In the genomic region with DNA sequence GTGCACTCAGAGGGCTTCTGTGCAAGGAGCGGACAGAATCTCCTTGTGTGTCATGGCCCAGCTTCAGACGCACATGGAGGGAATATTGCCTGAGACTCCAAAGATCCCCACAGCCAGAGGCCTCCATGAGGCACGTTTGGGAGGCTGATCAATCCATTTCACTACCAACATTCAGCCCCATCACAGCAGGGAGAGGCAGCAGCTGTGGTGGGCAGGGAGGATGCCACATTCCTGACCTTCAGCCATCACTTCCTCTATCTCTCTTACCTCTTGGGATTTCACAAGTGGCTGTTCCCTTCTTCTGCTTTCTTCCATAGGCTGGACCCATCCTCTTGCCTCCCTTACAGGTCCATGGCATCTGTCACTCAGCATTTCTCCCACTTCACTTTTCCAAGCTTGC, we compare ENCODE assay signal across 14 cellular contexts.
DNase-seq lines count a peak whose midpoint lies in the region; ATAC-seq, FAIRE-seq and TF ChIP-seq lines count a peak whose summit lies in the region.
"Had no signal": no experiment of that assay in that cellular context is flagged by ENCODE, and none has a peak within 500 bp of the region (broad histone marks: within the 10 kb centered on the region; RNA-seq: fewer than 3 reads in every experiment).

No MANE protein-coding gene starts in this region.

- H2AK5ac ChIP-seq in IMR-90 (ENCODE audit: low read depth, low read length) (peak overlapping the region; percentile 94), mesenchymal stem cell (ENCODE audit: low read length, severe bottlenecking) (no peak overlapping the region)

- no peak for DNase-seq in A549 (ENCODE audit: low read depth in 1 of 2, low spot score in 1 of 2)
- DNase-seq in IMR-90, result no peak
- no peak for DNase-seq in SJSA1 (ENCODE audit: low read depth in 1 of 2, low spot score in 2 of 2)
- DNase-seq in mesenchymal stem cell, result peak; percentile 14
- DNase-seq in islet precursor cell, result no peak
- DNase-seq in 8988T, result no peak
- DNase-seq: CD4-positive, alpha-beta T cell; H9; NCI-H1694; NCI-H345; Right ventricle myocardium superior had no signal

- no peaks in the 10 kb centered on the region for H4K20me1 ChIP-seq in IMR-90 (ENCODE audit: insufficient read depth, low read length)

- H3K23ac ChIP-seq in IMR-90 (ENCODE audit: low read depth, low read length) (peak overlapping the region; percentile 59; the same call in 1 of the 2 replicates), mesenchymal stem cell (ENCODE audit: low read length in 2 of 2) (no peak overlapping the region)

- H3K4me1 ChIP-seq in A549 (peaks cover 41% of the 10 kb centered on the region), IMR-90 (ENCODE audit: control insufficient read depth, insufficient read depth, low read length) (peaks cover 13% of the 10 kb centered on the region), SJSA1 (replicated peaks) (peaks cover 38% of the 10 kb centered on the region), mesenchymal stem cell (ENCODE audit: control insufficient read depth, insufficient read depth, low read depth, low read length) (peaks cover 5% of the 10 kb centered on the region)

- no peak for TF ChIP-seq POLR2A in A549 (IDR thresholded peaks at IDR 0.05; ENCODE audit: low read length)
- TF ChIP-seq POLR2A in IMR-90 (IDR thresholded peaks at IDR 0.05; ENCODE audit: low read depth, low read length), result no peak

- H3K36me3 ChIP-seq in IMR-90 (ENCODE audit: control insufficient read depth, insufficient read depth, low read length) (no peaks in the 10 kb centered on the region), SJSA1 (no peaks in the 10 kb centered on the region), mesenchymal stem cell (ENCODE audit: control insufficient read depth in 1 of 2, insufficient read depth in 2 of 2, low read depth in 1 of 2, low read length in 2 of 2) (no peaks in the 10 kb centered on the region)

- peaks cover 15% of the 10 kb centered on the region for H3K9me1 ChIP-seq in IMR-90 (ENCODE audit: insufficient read depth, low read length)

- H2BK5ac ChIP-seq in IMR-90 (ENCODE audit: low read depth, low read length, poor library complexity, severe bottlenecking) (no peak overlapping the region), mesenchymal stem cell (ENCODE audit: low read depth, low read length, poor library complexity, severe bottlenecking) (no peak overlapping the region)

- H3K14ac ChIP-seq in IMR-90 (replicated peaks; ENCODE audit: low read depth, low read length), result peak overlapping the region; percentile 26
- no peak overlapping the region for H3K14ac ChIP-seq in mesenchymal stem cell (ENCODE audit: low read length in 2 of 2)

- peak overlapping the region; percentile 64 for H2BK20ac ChIP-seq in IMR-90 (ENCODE audit: low read depth, low read length)

- 76% methylated on average over 3 of the region's 3 CpGs for WGBS in A549 (ENCODE audit: missing lambda C conversion rate)
- WGBS in IMR-90 (ENCODE audit: extremely low coverage in 2 of 2, insufficient read length in 1 of 2), 2 experiments, result no CpG with 5 or more reads among the region's 3 CpGs
- 75% methylated on average over 3 of the region's 3 CpGs for WGBS in mesenchymal stem cell

- H2BK120ac ChIP-seq in IMR-90 (ENCODE audit: low read depth, low read length) (peak overlapping the region; percentile 89), mesenchymal stem cell (ENCODE audit: low read depth, low read length) (peak overlapping the region; percentile 75)

- H3K27ac ChIP-seq in A549 (peak overlapping the region; percentile 44 to 80; a peak in 5 of 6 replicates), IMR-90 (ENCODE audit: insufficient read depth, low read length) (peak overlapping the region; percentile 2), SJSA1 (peak overlapping the region; percentile 81; the same call in 1 of the 2 replicates), mesenchymal stem cell (ENCODE audit: low read length, poor library complexity, severe bottlenecking) (no peak overlapping the region)

- no peak for TF ChIP-seq RAD21 in A549 (conservative IDR thresholded peaks at IDR 0.05 in 1 of 2, IDR thresholded peaks at IDR 0.05 in 1 of 2)
- no peak for TF ChIP-seq RAD21 in IMR-90 (IDR thresholded peaks at IDR 0.05; ENCODE audit: low read length)

- no peak overlapping the region for H2AK9ac ChIP-seq in IMR-90 (replicated peaks; ENCODE audit: low read depth, low read length, poor library complexity)

- TF ChIP-seq EP300 in A549 (IDR thresholded peaks at IDR 0.05), result no peak

- H2AFZ ChIP-seq in IMR-90 (replicated peaks; ENCODE audit: low read length, poor library complexity) (peak overlapping the region; percentile 71), mesenchymal stem cell (ENCODE audit: low read depth, low read length) (peak overlapping the region; percentile 46)

- ATAC-seq in A549 (no peak), IMR-90 (ENCODE audit: low read depth) (no peak), HG02678 (IDR thresholded peaks at IDR 0.05; ENCODE audit: unreplicated experiment) (no peak), GM21367 (IDR thresholded peaks at IDR 0.05; ENCODE audit: unreplicated experiment) (no peak)

- intact Hi-C loops in IMR-90 (cut with micrococcal nuclease), result loop anchor here (10.0 kb wide), 1 partner anchor 1055 kb away; no protein-coding TSS in a partner anchor

- H3K9me3 ChIP-seq in A549 (no peaks in the 10 kb centered on the region), IMR-90 (ENCODE audit: control insufficient read depth, insufficient read depth, low read length) (no peaks in the 10 kb centered on the region), SJSA1 (replicated peaks) (no peaks in the 10 kb centered on the region), mesenchymal stem cell (ENCODE audit: control insufficient read depth, low read length) (no peaks in the 10 kb centered on the region)

- no peaks in the 10 kb centered on the region for H3K27me3 ChIP-seq in IMR-90 (ENCODE audit: control insufficient read depth, insufficient read depth, low read length)
- no peaks in the 10 kb centered on the region for H3K27me3 ChIP-seq in SJSA1 (replicated peaks)
- H3K27me3 ChIP-seq in mesenchymal stem cell (ENCODE audit: control insufficient read depth in 1 of 2, insufficient read depth in 1 of 2, low read length in 2 of 2), result no peaks in the 10 kb centered on the region

- H4K8ac ChIP-seq in IMR-90 (ENCODE audit: low read depth in 2 of 2, low read length in 2 of 2) (peak overlapping the region; percentile 72 to 83), mesenchymal stem cell (ENCODE audit: low read length) (peak overlapping the region; percentile 85)

- peak overlapping the region; percentile 5; the same call in 1 of the 2 replicates for H4K5ac ChIP-seq in IMR-90 (ENCODE audit: low read depth, low read length)

- FAIRE-seq in A549 (lab: Jason Lieb, UNC), result no peak
- FAIRE-seq: D721Med had no signal

- H2BK15ac ChIP-seq in IMR-90 (ENCODE audit: low read depth, low read length) (peak overlapping the region; percentile 91; the same call in 2 of the 3 replicates), mesenchymal stem cell (ENCODE audit: low read depth, poor library complexity, severe bottlenecking) (no peak overlapping the region)

- H3K18ac ChIP-seq in IMR-90 (ENCODE audit: low read depth, low read length) (peak overlapping the region; percentile 70; the same call in 1 of the 2 replicates), mesenchymal stem cell (ENCODE audit: low read depth in 1 of 2, low read length in 2 of 2) (peak overlapping the region; percentile 43 to 75)

- POLR2A ChIA-PET in A549 (lab: Yijun Ruan, JAX), result no interaction called here
- POLR2A ChIA-PET in IMR-90 (lab: Charles Lee; ENCODE audit: unreplicated experiment), result no interaction called here

- dilution Hi-C loops in IMR-90 (cut with HindIII; ENCODE audit: low sequenced_read_pairs, unreplicated experiment), result no loop called here

- H3K4me2 ChIP-seq in A549 (no peak overlapping the region; the same call in 2 of the 3 replicates), IMR-90 (ENCODE audit: low read depth, low read length) (no peak overlapping the region), mesenchymal stem cell (ENCODE audit: low read length, poor library complexity, severe bottlenecking) (no peak overlapping the region)

- no peaks in the 10 kb centered on the region for H3K79me1 ChIP-seq in IMR-90 (ENCODE audit: low read depth in 1 of 2, low read length in 2 of 2)
- no peaks in the 10 kb centered on the region for H3K79me1 ChIP-seq in mesenchymal stem cell (replicated peaks; ENCODE audit: low read length, poor library complexity, severe bottlenecking)

- CTCF ChIA-PET in A549 (lab: Yijun Ruan, JAX) (interaction anchor here (0.9 kb wide), 1 partner anchor 14 kb away, joined by 3 read pairs; no protein-coding TSS in a partner anchor), IMR-90 (lab: Yijun Ruan, JAX) (no interaction called here)

- no peak overlapping the region for H3K4me3 ChIP-seq in A549
- no peak overlapping the region for H3K4me3 ChIP-seq in IMR-90 (ENCODE audit: insufficient read depth, low read depth, low read length)
- no peak overlapping the region for H3K4me3 ChIP-seq in SJSA1
- no peak overlapping the region for H3K4me3 ChIP-seq in mesenchymal stem cell (ENCODE audit: insufficient read depth in 1 of 2, low read depth in 1 of 2, low read length in 2 of 2)

- no TSS peak for BruUV-seq in IMR-90 (replicated peaks; lab: Mats Ljungman, UMichigan)

- H3K4ac ChIP-seq in IMR-90 (ENCODE audit: low read depth, low read length) (peak overlapping the region; percentile 65), mesenchymal stem cell (ENCODE audit: low read depth in 1 of 2, low read length in 2 of 2) (peak overlapping the region in 1 of 2 experiments; percentile 40)

- TF ChIP-seq CTCF in A549 (IDR thresholded peaks at IDR 0.05) (no peak), IMR-90 (conservative IDR thresholded peaks at IDR 0.05; ENCODE audit: low read depth, low read length) (no peak)

- peak overlapping the region; percentile 92 for H4K91ac ChIP-seq in IMR-90 (ENCODE audit: insufficient read depth, low read depth, low read length)
- peak overlapping the region; percentile 79 for H4K91ac ChIP-seq in mesenchymal stem cell (ENCODE audit: low read length)

- H2BK12ac ChIP-seq in mesenchymal stem cell (ENCODE audit: low read length in 2 of 2), result peak overlapping the region; percentile 14 to 99

- H3K9ac ChIP-seq in IMR-90 (ENCODE audit: low read depth, low read length) (no peak overlapping the region), mesenchymal stem cell (ENCODE audit: low read length) (no peak overlapping the region)

- in situ Hi-C loops in IMR-90 (cut with MboI; ENCODE audit: low sequenced_read_pairs), result no loop called here

- no peak overlapping the region for H3K56ac ChIP-seq in IMR-90 (ENCODE audit: extremely low read depth, insufficient read depth, low read length)

TF ChIP-seq in A549, 52 proteins besides CTCF, POLR2A, EP300 and RAD21:
- no peak for TF ChIP-seq NPAS2 (CRISPR knock-in tag; IDR thresholded peaks at IDR 0.05; ENCODE audit: borderline replicate concordance)

TF ChIP-seq in IMR-90, 13 proteins besides CTCF, POLR2A, EP300 and RAD21 (continues in another document):
- TF ChIP-seq BHLHE40 (IDR thresholded peaks at IDR 0.05; ENCODE audit: low read depth, low read length) (no peak), MXI1 (IDR thresholded peaks at IDR 0.05; ENCODE audit: borderline replicate concordance, low read depth, low read length) (no peak), RCOR1 (IDR thresholded peaks at IDR 0.05; ENCODE audit: insufficient replicate concordance, low read length) (no peak)
